Comparison of ENCODE assay signal across 9 cellular contexts in genomic region chr1:223714849-223715709, GRCh38. TPM values are rescaled to one million over a fixed set of nuclear protein-coding genes. Genes with fewer than 3 reads are reported as not detected.
DNase-seq lines count a peak whose midpoint lies in the region; ATAC-seq, FAIRE-seq and TF ChIP-seq lines count a peak whose summit lies in the region.
"Had no signal": no experiment of that assay in that cellular context is flagged by ENCODE, and none has a peak within 500 bp of the region (broad histone marks: within the 10 kb centered on the region; RNA-seq: fewer than 3 reads in every experiment).

No MANE protein-coding gene starts in this region.

- DNase-seq in CD4-positive, alpha-beta T cell, result no peak
- DNase-seq in left lung, result peak in 1 of 2 donors; percentile 55
- DNase-seq in activated naive CD4-positive, alpha-beta T cell (lab: John Stamatoyannopoulos, UW), result no peak
- no peak for DNase-seq in GM19239 (ENCODE audit: insufficient read length, low spot score)

- H3K4me3 Mint-ChIP-seq in CD4-positive, alpha-beta T cell, result peak overlapping the region; percentile 54
- H3K4me3 Mint-ChIP-seq in activated naive CD8-positive, alpha-beta T cell, result peak overlapping the region; percentile 54

- no peaks in the 10 kb centered on the region for H3K9me3 ChIP-seq in CD4-positive, alpha-beta T cell (ENCODE audit: control insufficient read depth, low read length)
- no peaks in the 10 kb centered on the region for H3K9me3 ChIP-seq in left lung
- H3K9me3 ChIP-seq: neutrophil had no signal

- no peaks in the 10 kb centered on the region for H3K9me3 Mint-ChIP-seq in CD4-positive, alpha-beta T cell
- no peaks in the 10 kb centered on the region for H3K9me3 Mint-ChIP-seq in activated naive CD8-positive, alpha-beta T cell (ENCODE audit: low read depth)

- intact Hi-C loops in CD4-positive, alpha-beta T cell (cut with DNase I, micrococcal nuclease), result loop anchor here (5.0 kb wide), 2 partner anchors 32 to 132 kb away; partner anchors contain the start of gene TP53BP2 (in 1 of the 2)
- intact Hi-C loops in left lung (cut with DNase I), result loop anchor here in 1 of 2 donors (5.0 kb wide), 1 partner anchor 32 kb away; no protein-coding TSS in a partner anchor

- H4K20me1 ChIP-seq in KMS-11 (ENCODE audit: insufficient read depth), result no peaks in the 10 kb centered on the region

- H3K27ac Mint-ChIP-seq in CD4-positive, alpha-beta T cell, result peak overlapping the region; percentile 86
- H3K27ac Mint-ChIP-seq in activated naive CD8-positive, alpha-beta T cell, result peak overlapping the region; percentile 71

- H3K4me3 ChIP-seq in KMS-11 (IDR thresholded peaks at IDR 0.05; ENCODE audit: insufficient read depth, low read depth, low read length) (no peak overlapping the region), left lung (peak overlapping the region in 1 of 2 donors; percentile 73)

- no peak for ATAC-seq in CD4-positive, alpha-beta T cell (ENCODE audit: poor library complexity)
- peak; percentile 30 for ATAC-seq in left lung
- ATAC-seq in GM21390 (IDR thresholded peaks at IDR 0.05; ENCODE audit: unreplicated experiment), result no peak
- ATAC-seq in GM21825 (IDR thresholded peaks at IDR 0.05; ENCODE audit: unreplicated experiment), result no peak

- peaks cover 59% of the 10 kb centered on the region for H3K4me1 ChIP-seq in KMS-11 (ENCODE audit: low read depth, poor library complexity, severe bottlenecking)
- peaks cover 36 to 80% of the 10 kb centered on the region in 2 donors for H3K4me1 ChIP-seq in left lung

- H2AFZ ChIP-seq in KMS-11 (ENCODE audit: low read depth), result no peak overlapping the region

- CTCF ChIA-PET in CD4-positive, alpha-beta T cell (lab: Charles Lee), result no interaction called here

- no peak for TF ChIP-seq CTCF in CD4-positive, alpha-beta T cell (IDR thresholded peaks at IDR 0.05)
- no peak for TF ChIP-seq CTCF in KMS-11 (conservative IDR thresholded peaks at IDR 0.05; ENCODE audit: low read depth, low read length)
- TF ChIP-seq CTCF in left lung (IDR thresholded peaks at IDR 0.05), result no peak

- H3K27me3 Mint-ChIP-seq in CD4-positive, alpha-beta T cell, result no peaks in the 10 kb centered on the region
- no peaks in the 10 kb centered on the region for H3K27me3 Mint-ChIP-seq in activated naive CD8-positive, alpha-beta T cell

- H3K79me2 ChIP-seq in KMS-11 (ENCODE audit: insufficient read depth, low read depth), result peaks cover 11% of the 10 kb centered on the region; the same call in 1 of the 2 replicates

- no peak overlapping the region for H3K9ac ChIP-seq in KMS-11

- POLR2A ChIA-PET in CD4-positive, alpha-beta T cell (lab: Charles Lee), result interaction anchor here (1.8 to 3.5 kb wide), 3 partner anchors 12 to 34 kb away, joined by 5 to 20 read pairs (median 20); no protein-coding TSS in a partner anchor

- H3K36me3 Mint-ChIP-seq in CD4-positive, alpha-beta T cell (ENCODE audit: low read depth), result peaks cover 34% of the 10 kb centered on the region
- peaks cover 5% of the 10 kb centered on the region for H3K36me3 Mint-ChIP-seq in activated naive CD8-positive, alpha-beta T cell

- H3K27me3 ChIP-seq in CD4-positive, alpha-beta T cell (ENCODE audit: control insufficient read depth, insufficient read depth, low read length), result no peaks in the 10 kb centered on the region
- no peaks in the 10 kb centered on the region for H3K27me3 ChIP-seq in KMS-11 (ENCODE audit: insufficient read depth, low read depth)
- H3K27me3 ChIP-seq in left lung, result no peaks in the 10 kb centered on the region

- no peak for FAIRE-seq in GM19239 (lab: Jason Lieb, UNC)

- peaks cover 84% of the 10 kb centered on the region for H3K4me1 Mint-ChIP-seq in CD4-positive, alpha-beta T cell (ENCODE audit: low read depth)
- H3K4me1 Mint-ChIP-seq in activated naive CD8-positive, alpha-beta T cell (ENCODE audit: low read depth), result peaks cover 80% of the 10 kb centered on the region

- peak overlapping the region; percentile 92 for H3K4me2 ChIP-seq in KMS-11

- H3K27ac ChIP-seq in CD4-positive, alpha-beta T cell (ENCODE audit: low read depth, low read length), result peak overlapping the region; percentile 68
- H3K27ac ChIP-seq in KMS-11 (peak overlapping the region; percentile 62), left lung (peak overlapping the region; percentile 96 to 98)
- H3K27ac ChIP-seq: neutrophil had no signal

- H3K36me3 ChIP-seq in KMS-11 (ENCODE audit: insufficient read depth) (no peaks in the 10 kb centered on the region; the same call in 1 of the 2 replicates), left lung (peaks cover 0 to 31% of the 10 kb centered on the region in 2 donors)
- H3K36me3 ChIP-seq: neutrophil had no signal

RNA-seq across cellular contexts. Expression of gene CAPN2, which starts 2.7 kb away (rescaled TPM):
- total RNA-seq in CD4-positive, alpha-beta T cell, result 100 to 1,000 TPM; 110 to 114 TPM
- 100 to 1,000 TPM; 350 to 434 TPM for total RNA-seq in left lung

RNA-seq across cellular contexts. Expression of gene CAPN8, which starts 49.6 kb away (rescaled TPM):
- total RNA-seq in CD4-positive, alpha-beta T cell, result under 1 TPM; 0.27 to 0.34 TPM
- 10 to 100 TPM; 77.9 to 87.9 TPM for total RNA-seq in left lung

Comparison
In these comparisons a context has a peak if more than half of its experiments do, and no peak if none do; other contexts are left out.
1. RNA of gene CAPN8, which starts 49.6 kb away (total RNA-seq): 77.9 to 87.9 TPM in left lung; 0.27 to 0.34 TPM in CD4-positive, alpha-beta T cell; every median in the first group is over 10 times any median in the second.
2. Peak in every context shown above with its lines, with median percentiles within 50 percentile points of each other: H3K27ac ChIP-seq.